Comparison of ENCODE assay signal across 11 cellular contexts in genomic region chr20:3812975-3813599, GRCh38. TPM values are rescaled to one million over a fixed set of nuclear protein-coding genes. Genes with fewer than 3 reads are reported as not detected.
A peak's percentile ranks its signal among the peaks of the same experiment; 100 is the strongest.
DNase-seq lines count a peak whose midpoint lies in the region; ATAC-seq, FAIRE-seq and TF ChIP-seq lines count a peak whose summit lies in the region.
"Had no signal": no experiment of that assay in that cellular context is flagged by ENCODE, and none has a peak within 500 bp of the region (broad histone marks: within the 10 kb centered on the region; RNA-seq: fewer than 3 reads in every experiment).

No MANE protein-coding gene starts in this region.

- H3K4me3 ChIP-seq in HepG2 (replicated peaks in 1 of 3; ENCODE audit: insufficient read depth in 1 of 3, low read depth in 2 of 3, low read length in 3 of 3) (no peak overlapping the region), right lobe of liver (no peak overlapping the region), astrocyte (ENCODE audit: insufficient read depth, low read depth, low read length) (no peak overlapping the region), neural progenitor cell (no peak overlapping the region), foreskin fibroblast (ENCODE audit: low read depth in 1 of 2, low read length in 2 of 2) (no peak overlapping the region)

- H3K27ac ChIP-seq in HepG2 (ENCODE audit: extremely low read length, insufficient read depth, low read length) (no peak overlapping the region), right lobe of liver (no peak overlapping the region), astrocyte (ENCODE audit: low read depth, low read length) (no peak overlapping the region), neural progenitor cell (no peak overlapping the region)

- in situ Hi-C loops in HepG2 (cut with HindIII; ENCODE audit: extremely low pct_ligation_motif_present, low pct_unique_long_range_greater_than_20kb): no loop called here

- peaks cover 3 to 14% of the 10 kb centered on the region in 2 experiments; a peak in 3 of 5 replicates for H3K27me3 ChIP-seq in HepG2 (ENCODE audit: control insufficient read depth in 1 of 2, insufficient read depth in 2 of 2, low read length in 2 of 2)
- no peaks in the 10 kb centered on the region for H3K27me3 ChIP-seq in right lobe of liver
- no peaks in the 10 kb centered on the region for H3K27me3 ChIP-seq in astrocyte (ENCODE audit: insufficient read depth, low read length)
- no peaks in the 10 kb centered on the region for H3K27me3 ChIP-seq in neural progenitor cell

- BruUV-seq in HepG2 (replicated peaks; lab: Mats Ljungman, UMichigan): no TSS peak

- CTCF ChIA-PET in HepG2 (lab: Yijun Ruan, JAX; ENCODE audit: low intra/inter-chr PET ratio, low total read pairs): no interaction called here

- H3K79me2 ChIP-seq in HepG2 (ENCODE audit: insufficient read depth, low read length) (no peaks in the 10 kb centered on the region), astrocyte (ENCODE audit: insufficient read depth, low read length) (no peaks in the 10 kb centered on the region), neural progenitor cell (ENCODE audit: low read depth) (no peaks in the 10 kb centered on the region)

- H3K27me3 Mint-ChIP-seq in astrocyte (ENCODE audit: low read depth, unreplicated experiment) (peaks cover 9% of the 10 kb centered on the region), neural progenitor cell (ENCODE audit: insufficient read depth, low read depth) (peaks cover 3% of the 10 kb centered on the region)

- no peak; the same call in 2 of the 3 replicates for ATAC-seq in HepG2
- no peak for ATAC-seq in right lobe of liver
- ATAC-seq in GM21526 (IDR thresholded peaks at IDR 0.05; ENCODE audit: low FRiP score, unreplicated experiment): no peak

- no peak overlapping the region for H3K9ac ChIP-seq in HepG2 (ENCODE audit: insufficient read depth, low read depth, low read length)
- H3K9ac ChIP-seq in astrocyte (ENCODE audit: low read length): no peak overlapping the region
- H3K9ac ChIP-seq in neural progenitor cell: no peak overlapping the region

- TF ChIP-seq POLR2A in HepG2 (IDR thresholded peaks at IDR 0.05; ENCODE audit: insufficient read depth in 1 of 2, low read depth in 2 of 2, low read length in 2 of 2): no peak
- TF ChIP-seq POLR2A in right lobe of liver (IDR thresholded peaks at IDR 0.05): no peak

- no peak for TF ChIP-seq EP300 in HepG2 (IDR thresholded peaks at IDR 0.05; ENCODE audit: low read depth in 2 of 2, low read length in 2 of 2)
- no peak for TF ChIP-seq EP300 in HepG2 (CRISPR knock-in tag; IDR thresholded peaks at IDR 0.05; ENCODE audit: borderline replicate concordance)

- peaks cover 1% of the 10 kb centered on the region for H3K36me3 Mint-ChIP-seq in astrocyte (ENCODE audit: low read depth, unreplicated experiment)
- H3K36me3 Mint-ChIP-seq in neural progenitor cell: no peaks in the 10 kb centered on the region

- no peak for TF ChIP-seq CTCF in HepG2 (CRISPR knock-in tag; IDR thresholded peaks at IDR 0.05)
- no peak for TF ChIP-seq CTCF in right lobe of liver (IDR thresholded peaks at IDR 0.05)
- TF ChIP-seq CTCF in astrocyte (IDR thresholded peaks at IDR 0.05; ENCODE audit: insufficient read depth, low read depth, low read length): no peak
- no peak for TF ChIP-seq CTCF in neural progenitor cell (IDR thresholded peaks at IDR 0.05)
- TF ChIP-seq CTCF in foreskin fibroblast (IDR thresholded peaks at IDR 0.05; ENCODE audit: low read depth, low read length): no peak

- H3K4me1 ChIP-seq in HepG2 (ENCODE audit: insufficient read depth, low read length) (peaks cover 51% of the 10 kb centered on the region), right lobe of liver (peaks cover 0 to 34% (median 6%) of the 10 kb centered on the region in 4 donors), astrocyte (ENCODE audit: insufficient read depth, low read length) (peaks cover 25% of the 10 kb centered on the region), neural progenitor cell (no peaks in the 10 kb centered on the region)

- no peaks in the 10 kb centered on the region for H3K36me3 ChIP-seq in HepG2 (replicated peaks in 1 of 2; ENCODE audit: control insufficient read depth in 1 of 2, insufficient read depth in 2 of 2, low read length in 2 of 2)
- H3K36me3 ChIP-seq in right lobe of liver: no peaks in the 10 kb centered on the region
- H3K36me3 ChIP-seq in astrocyte (ENCODE audit: insufficient read depth, low read length): no peaks in the 10 kb centered on the region
- H3K36me3 ChIP-seq in neural progenitor cell: no peaks in the 10 kb centered on the region

- H2AFZ ChIP-seq in HepG2 (ENCODE audit: low read length) (no peak overlapping the region), astrocyte (ENCODE audit: low read depth, low read length) (no peak overlapping the region), neural progenitor cell (replicated peaks) (no peak overlapping the region)

- H3K27ac Mint-ChIP-seq in astrocyte (ENCODE audit: unreplicated experiment): peak overlapping the region; percentile 19
- H3K27ac Mint-ChIP-seq in neural progenitor cell: peak overlapping the region; percentile 87

- H3K4me1 Mint-ChIP-seq in astrocyte (ENCODE audit: low read depth, unreplicated experiment) (peaks cover 7% of the 10 kb centered on the region), neural progenitor cell (peaks cover 31% of the 10 kb centered on the region)

- no peaks in the 10 kb centered on the region for H4K20me1 ChIP-seq in HepG2 (ENCODE audit: insufficient read depth, low read length)
- no peaks in the 10 kb centered on the region for H4K20me1 ChIP-seq in astrocyte (ENCODE audit: insufficient read depth, low read length)
- no peaks in the 10 kb centered on the region for H4K20me1 ChIP-seq in neural progenitor cell (ENCODE audit: low read depth)

- H3K9me3 ChIP-seq in HepG2 (ENCODE audit: low read length): no peaks in the 10 kb centered on the region
- H3K9me3 ChIP-seq in right lobe of liver: no peaks in the 10 kb centered on the region
- H3K9me3 ChIP-seq in astrocyte (ENCODE audit: insufficient read depth, low read depth, low read length): no peaks in the 10 kb centered on the region
- H3K9me3 ChIP-seq in neural progenitor cell (ENCODE audit: low read depth): no peaks in the 10 kb centered on the region
- H3K9me3 ChIP-seq: Caco-2 had no signal

- H3K4me2 ChIP-seq in HepG2 (ENCODE audit: low read depth, low read length) (no peak overlapping the region), astrocyte (ENCODE audit: low read length) (no peak overlapping the region), neural progenitor cell (no peak overlapping the region)

- DNase-seq in HepG2 (ENCODE audit: low spot score) (no peak), right lobe of liver (no peak), astrocyte (ENCODE audit: low read depth) (no peak), neural progenitor cell (ENCODE audit: low spot score) (no peak), cerebellar nuclear complex (lab: John Stamatoyannopoulos, UW) (no peak), NCI-H187 treated with DMSO at 0.1 percent for 48 hours (lab: John Stamatoyannopoulos, UW) (no peak), foreskin fibroblast (no peak)
- DNase-seq: Caco-2, NCI-H524 had no signal

- H3F3A ChIP-seq in neural progenitor cell (ENCODE audit: low read depth): peaks cover 2% of the 10 kb centered on the region

- POLR2A ChIA-PET in HepG2 (lab: Yijun Ruan, JAX): interaction anchor here (1.4 to 2.8 kb wide), 3 partner anchors 17 to 30 kb away, joined by 4 to 10 read pairs (median 4); partner anchors contain the start of genes CDC25B and CENPB

- WGBS in HepG2 (ENCODE audit: low lambda C conversion rate): 55% methylated on average over 4 of the region's 4 CpGs
- 78% methylated on average over 4 of the region's 4 CpGs for WGBS in right lobe of liver (ENCODE audit: insufficient coverage, low coverage, low lambda C conversion rate, missing lambda C conversion rate)

- TF ChIP-seq RAD21 in HepG2 (CRISPR knock-in tag; IDR thresholded peaks at IDR 0.05): no peak

- H3K4me3 Mint-ChIP-seq in astrocyte (ENCODE audit: unreplicated experiment) (no peak overlapping the region), neural progenitor cell (no peak overlapping the region)

- FAIRE-seq in HepG2 (lab: Jason Lieb, UNC): no peak
- FAIRE-seq in astrocyte (lab: Jason Lieb, UNC): no peak

- intact Hi-C loops in HepG2 (cut with micrococcal nuclease; ENCODE audit: unreplicated experiment) (no loop called here), right lobe of liver (cut with DNase I) (no loop called here)

- no peaks in the 10 kb centered on the region for H3K9me3 Mint-ChIP-seq in astrocyte (ENCODE audit: unreplicated experiment)
- H3K9me3 Mint-ChIP-seq in neural progenitor cell: no peaks in the 10 kb centered on the region
- H3K9me3 Mint-ChIP-seq: activated T-helper 1 cell treated with anti-CD3 and anti-CD28 coated beads, Interleukin-12 subunit alpha, Interleukin-12 subunit beta, Interleukin-2, Interleukin-4 antibody, amounts not matched to agents 30 ng/mL and 10 ng/mL and 1 ng/mL, durations not matched to agents 14 hours and 24 hours and 36 hours had no signal

RNA-seq across cellular contexts. Expression of gene AP5S1, which starts 7.3 kb away (rescaled TPM):
- total RNA-seq in HepG2 (2016; rRNA removed; fragmentation: Illumina TruSeq; extraction: Trizol) (23.2 and 23.7 TPM in 2 replicates), right lobe of liver (10 to 100 TPM in 3 of 6 experiments, 1 to 10 TPM in 3; 7.7 to 16.1 (median 9.5) TPM), astrocyte (12.6 TPM in 2 replicates), neural progenitor cell (ENCODE audit: low replicate concordance) (1.2 and 3.4 TPM in 2 replicates)
- 6.5 and 6.6 TPM in 2 replicates for total RNA-seq in HepG2 (2016; cell fraction: cytosol; rRNA removed; fragmentation: Illumina TruSeq; extraction: Trizol; ENCODE audit: low read depth)
- total RNA-seq in HepG2 (2016; cell fraction: insoluble cytoplasmic fraction; rRNA removed; fragmentation: Illumina TruSeq; extraction: Trizol): 20.8 and 26.3 TPM in 2 replicates
- 15.6 and 19.4 TPM in 2 replicates for total RNA-seq in HepG2 (2016; cell fraction: membrane; rRNA removed; fragmentation: Illumina TruSeq; extraction: Trizol)
- 14.1 and 15.3 TPM in 2 replicates for total RNA-seq in HepG2 (2016; cell fraction: nucleus; rRNA removed; fragmentation: Illumina TruSeq; extraction: Trizol)
- 7.9 and 9.1 TPM in 2 replicates for polyA plus RNA-seq in HepG2 (2011; rRNA removed)
- 6.7 and 9.3 TPM in 2 replicates for polyA plus RNA-seq in HepG2 (2011; cell fraction: cytosol; rRNA removed)
- polyA plus RNA-seq in HepG2 (2011; cell fraction: nucleus; rRNA removed): 13.1 and 17.4 TPM in 2 replicates
- 6.2 and 7.2 TPM in 2 replicates for polyA plus RNA-seq in HepG2 (2012)
- polyA plus RNA-seq in HepG2 (2016; cell fraction: cytosol; fragmentation: Illumina TruSeq; extraction: Trizol; ENCODE audit: low read depth): 6.5 and 8.5 TPM in 2 replicates
- polyA plus RNA-seq in HepG2 (2016; cell fraction: insoluble cytoplasmic fraction; fragmentation: Illumina TruSeq; extraction: Trizol; ENCODE audit: low read depth): 20.4 and 21.3 TPM in 2 replicates
- polyA plus RNA-seq in HepG2 (2016; cell fraction: membrane; fragmentation: Illumina TruSeq; extraction: Trizol; ENCODE audit: low read depth): 13.2 and 17.0 TPM in 2 replicates
- 18.0 and 19.1 TPM in 2 replicates for polyA plus RNA-seq in HepG2 (2016; cell fraction: nucleus; fragmentation: Illumina TruSeq; extraction: Trizol; ENCODE audit: insufficient read depth, low read depth)
- 15.2 and 46.1 TPM in 2 replicates for polyA minus RNA-seq in HepG2 (2011; rRNA and poly(A)+ RNA removed; ENCODE audit: low replicate concordance)
- 8.3 and 11.6 TPM in 2 replicates for polyA minus RNA-seq in HepG2 (2011; cell fraction: cytosol; rRNA and poly(A)+ RNA removed)
- polyA minus RNA-seq in HepG2 (2011; cell fraction: nucleus; rRNA and poly(A)+ RNA removed): 23.7 and 26.3 TPM in 2 replicates

RNA-seq across cellular contexts. Expression of gene CDC25B, which starts 17.0 kb away (rescaled TPM):
- 14.5 and 19.3 TPM in 2 replicates for total RNA-seq in HepG2 (2016; rRNA removed; fragmentation: Illumina TruSeq; extraction: Trizol)
- total RNA-seq in HepG2 (2016; cell fraction: cytosol; rRNA removed; fragmentation: Illumina TruSeq; extraction: Trizol; ENCODE audit: low read depth): 5.8 and 5.9 TPM in 2 replicates
- 15.3 and 18.9 TPM in 2 replicates for total RNA-seq in HepG2 (2016; cell fraction: insoluble cytoplasmic fraction; rRNA removed; fragmentation: Illumina TruSeq; extraction: Trizol)
- 18.7 and 19.9 TPM in 2 replicates for total RNA-seq in HepG2 (2016; cell fraction: membrane; rRNA removed; fragmentation: Illumina TruSeq; extraction: Trizol)
- 13.9 and 16.9 TPM in 2 replicates for total RNA-seq in HepG2 (2016; cell fraction: nucleus; rRNA removed; fragmentation: Illumina TruSeq; extraction: Trizol)
- 14.3 and 19.4 TPM in 2 replicates for polyA plus RNA-seq in HepG2 (2011; rRNA removed)
- 11.6 and 15.6 TPM in 2 replicates for polyA plus RNA-seq in HepG2 (2011; cell fraction: cytosol; rRNA removed)
- polyA plus RNA-seq in HepG2 (2011; cell fraction: nucleus; rRNA removed): 49.0 and 73.9 TPM in 2 replicates
- 26.0 and 33.6 TPM in 2 replicates for polyA plus RNA-seq in HepG2 (2012)
- polyA plus RNA-seq in HepG2 (2016; cell fraction: cytosol; fragmentation: Illumina TruSeq; extraction: Trizol; ENCODE audit: low read depth): 10.4 and 11.1 TPM in 2 replicates
- 30.9 and 41.0 TPM in 2 replicates for polyA plus RNA-seq in HepG2 (2016; cell fraction: insoluble cytoplasmic fraction; fragmentation: Illumina TruSeq; extraction: Trizol; ENCODE audit: low read depth)
- polyA plus RNA-seq in HepG2 (2016; cell fraction: membrane; fragmentation: Illumina TruSeq; extraction: Trizol; ENCODE audit: low read depth): 21.7 and 25.1 TPM in 2 replicates
- 40.4 and 46.6 TPM in 2 replicates for polyA plus RNA-seq in HepG2 (2016; cell fraction: nucleus; fragmentation: Illumina TruSeq; extraction: Trizol; ENCODE audit: insufficient read depth, low read depth)
- 22.5 and 47.0 TPM in 2 replicates for polyA minus RNA-seq in HepG2 (2011; rRNA and poly(A)+ RNA removed; ENCODE audit: low replicate concordance)
- 15.7 and 18.9 TPM in 2 replicates for polyA minus RNA-seq in HepG2 (2011; cell fraction: cytosol; rRNA and poly(A)+ RNA removed)
- polyA minus RNA-seq in HepG2 (2011; cell fraction: nucleus; rRNA and poly(A)+ RNA removed): 11.1 and 13.0 TPM in 2 replicates
- total RNA-seq in right lobe of liver: 10 to 100 TPM; 10.9 to 28.7 (median 16.5) TPM
- 8.5 and 8.8 TPM in 2 replicates for total RNA-seq in astrocyte
- 9.3 and 22.9 TPM in 2 replicates for total RNA-seq in neural progenitor cell (ENCODE audit: low replicate concordance)

RNA-seq across cellular contexts. Expression of gene CENPB, which starts 26.5 kb away (rescaled TPM):
- 42.9 and 54.5 TPM in 2 replicates for total RNA-seq in HepG2 (2016; rRNA removed; fragmentation: Illumina TruSeq; extraction: Trizol)
- total RNA-seq in HepG2 (2016; cell fraction: cytosol; rRNA removed; fragmentation: Illumina TruSeq; extraction: Trizol; ENCODE audit: low read depth): 12.7 and 12.9 TPM in 2 replicates
- total RNA-seq in HepG2 (2016; cell fraction: insoluble cytoplasmic fraction; rRNA removed; fragmentation: Illumina TruSeq; extraction: Trizol): 42.6 and 53.4 TPM in 2 replicates
- 44.1 and 47.1 TPM in 2 replicates for total RNA-seq in HepG2 (2016; cell fraction: membrane; rRNA removed; fragmentation: Illumina TruSeq; extraction: Trizol)
- 22.9 and 28.9 TPM in 2 replicates for total RNA-seq in HepG2 (2016; cell fraction: nucleus; rRNA removed; fragmentation: Illumina TruSeq; extraction: Trizol)
- 10.4 and 15.6 TPM in 2 replicates for polyA plus RNA-seq in HepG2 (2011; rRNA removed)
- 13.3 and 14.8 TPM in 2 replicates for polyA plus RNA-seq in HepG2 (2011; cell fraction: cytosol; rRNA removed)
- 19.0 and 20.4 TPM in 2 replicates for polyA plus RNA-seq in HepG2 (2011; cell fraction: nucleus; rRNA removed)
- 20.0 and 24.1 TPM in 2 replicates for polyA plus RNA-seq in HepG2 (2012)
- 11.2 and 11.4 TPM in 2 replicates for polyA plus RNA-seq in HepG2 (2016; cell fraction: cytosol; fragmentation: Illumina TruSeq; extraction: Trizol; ENCODE audit: low read depth)
- 37.8 and 42.0 TPM in 2 replicates for polyA plus RNA-seq in HepG2 (2016; cell fraction: insoluble cytoplasmic fraction; fragmentation: Illumina TruSeq; extraction: Trizol; ENCODE audit: low read depth)
- 28.4 and 33.6 TPM in 2 replicates for polyA plus RNA-seq in HepG2 (2016; cell fraction: membrane; fragmentation: Illumina TruSeq; extraction: Trizol; ENCODE audit: low read depth)
- 36.6 and 38.3 TPM in 2 replicates for polyA plus RNA-seq in HepG2 (2016; cell fraction: nucleus; fragmentation: Illumina TruSeq; extraction: Trizol; ENCODE audit: insufficient read depth, low read depth)
- 40.5 and 51.2 TPM in 2 replicates for polyA minus RNA-seq in HepG2 (2011; rRNA and poly(A)+ RNA removed; ENCODE audit: low replicate concordance)
- polyA minus RNA-seq in HepG2 (2011; cell fraction: cytosol; rRNA and poly(A)+ RNA removed): 17.9 and 18.5 TPM in 2 replicates
- 16.0 and 16.7 TPM in 2 replicates for polyA minus RNA-seq in HepG2 (2011; cell fraction: nucleus; rRNA and poly(A)+ RNA removed)
- 10 to 100 TPM; 27.8 to 43.1 (median 31.6) TPM for total RNA-seq in right lobe of liver
- total RNA-seq in astrocyte: 37.0 and 39.1 TPM in 2 replicates
- 5.0 and 28.9 TPM in 2 replicates for total RNA-seq in neural progenitor cell (ENCODE audit: low replicate concordance)

RNA-seq across cellular contexts. Expression of gene SPEF1, which starts 31.8 kb away (rescaled TPM):
- total RNA-seq in HepG2 (2016; rRNA removed; fragmentation: Illumina TruSeq; extraction: Trizol) (0.27 and 0.32 TPM in 2 replicates), right lobe of liver (not detected), astrocyte (0.45 and 1.2 TPM in 2 replicates), neural progenitor cell (ENCODE audit: low replicate concordance) (0.34 and 1.2 TPM in 2 replicates)
- not detected in 2 replicates for total RNA-seq in HepG2 (2016; cell fraction: cytosol; rRNA removed; fragmentation: Illumina TruSeq; extraction: Trizol; ENCODE audit: low read depth)
- total RNA-seq in HepG2 (2016; cell fraction: insoluble cytoplasmic fraction; rRNA removed; fragmentation: Illumina TruSeq; extraction: Trizol): 0.15 and 0.22 TPM in 2 replicates
- total RNA-seq in HepG2 (2016; cell fraction: membrane; rRNA removed; fragmentation: Illumina TruSeq; extraction: Trizol): 0.17 and 0.22 TPM in 2 replicates
- 0.40 TPM in 1 of 2 replicates, not detected in the other for total RNA-seq in HepG2 (2016; cell fraction: nucleus; rRNA removed; fragmentation: Illumina TruSeq; extraction: Trizol)
- 0.05 and 0.11 TPM in 2 replicates for polyA plus RNA-seq in HepG2 (2011; rRNA removed)
- polyA plus RNA-seq in HepG2 (2011; cell fraction: cytosol; rRNA removed): 0.08 TPM in 1 of 2 replicates, not detected in the other
- 0.45 and 0.84 TPM in 2 replicates for polyA plus RNA-seq in HepG2 (2011; cell fraction: nucleus; rRNA removed)
- 0.11 TPM in 1 of 2 replicates, not detected in the other for polyA plus RNA-seq in HepG2 (2012)
- 0.17 and 0.22 TPM in 2 replicates for polyA plus RNA-seq in HepG2 (2016; cell fraction: cytosol; fragmentation: Illumina TruSeq; extraction: Trizol; ENCODE audit: low read depth)
- polyA plus RNA-seq in HepG2 (2016; cell fraction: insoluble cytoplasmic fraction; fragmentation: Illumina TruSeq; extraction: Trizol; ENCODE audit: low read depth): 0.24 and 0.25 TPM in 2 replicates
- polyA plus RNA-seq in HepG2 (2016; cell fraction: membrane; fragmentation: Illumina TruSeq; extraction: Trizol; ENCODE audit: low read depth): 0.20 and 0.42 TPM in 2 replicates
- polyA plus RNA-seq in HepG2 (2016; cell fraction: nucleus; fragmentation: Illumina TruSeq; extraction: Trizol; ENCODE audit: insufficient read depth, low read depth): 0.29 TPM in 1 of 2 replicates, not detected in the other
- polyA minus RNA-seq in HepG2 (2011; rRNA and poly(A)+ RNA removed; ENCODE audit: low replicate concordance): 0.08 and 0.14 TPM in 2 replicates
- not detected in 2 replicates for polyA minus RNA-seq in HepG2 (2011; cell fraction: cytosol; rRNA and poly(A)+ RNA removed)
- polyA minus RNA-seq in HepG2 (2011; cell fraction: nucleus; rRNA and poly(A)+ RNA removed): 0.64 TPM in 1 of 2 replicates, not detected in the other
- total RNA-seq: activated T-helper 1 cell treated with anti-CD3 and anti-CD28 coated beads, Interleukin-12 subunit alpha, Interleukin-12 subunit beta, Interleukin-2, Interleukin-4 antibody, amounts not matched to agents 30 ng/mL and 10 ng/mL and 1 ng/mL, durations not matched to agents 14 hours and 24 hours and 36 hours; Caco-2 had no signal

RNA-seq across cellular contexts. Expression of gene MAVS, which starts 33.5 kb away (rescaled TPM):
- total RNA-seq in HepG2 (2016; rRNA removed; fragmentation: Illumina TruSeq; extraction: Trizol): 36.6 and 44.4 TPM in 2 replicates
- total RNA-seq in HepG2 (2016; cell fraction: cytosol; rRNA removed; fragmentation: Illumina TruSeq; extraction: Trizol; ENCODE audit: low read depth): 4.7 and 5.3 TPM in 2 replicates
- total RNA-seq in HepG2 (2016; cell fraction: insoluble cytoplasmic fraction; rRNA removed; fragmentation: Illumina TruSeq; extraction: Trizol): 37.6 and 37.9 TPM in 2 replicates
- total RNA-seq in HepG2 (2016; cell fraction: membrane; rRNA removed; fragmentation: Illumina TruSeq; extraction: Trizol): 17.4 and 17.9 TPM in 2 replicates
- 23.6 and 27.3 TPM in 2 replicates for total RNA-seq in HepG2 (2016; cell fraction: nucleus; rRNA removed; fragmentation: Illumina TruSeq; extraction: Trizol)
- 27.3 and 27.8 TPM in 2 replicates for polyA plus RNA-seq in HepG2 (2011; rRNA removed)
- 15.7 and 16.8 TPM in 2 replicates for polyA plus RNA-seq in HepG2 (2011; cell fraction: cytosol; rRNA removed)
- 36.4 and 42.5 TPM in 2 replicates for polyA plus RNA-seq in HepG2 (2011; cell fraction: nucleus; rRNA removed)
- 18.3 and 22.8 TPM in 2 replicates for polyA plus RNA-seq in HepG2 (2012)
- polyA plus RNA-seq in HepG2 (2016; cell fraction: cytosol; fragmentation: Illumina TruSeq; extraction: Trizol; ENCODE audit: low read depth): 2.6 TPM in 2 replicates
- 25.4 and 30.9 TPM in 2 replicates for polyA plus RNA-seq in HepG2 (2016; cell fraction: insoluble cytoplasmic fraction; fragmentation: Illumina TruSeq; extraction: Trizol; ENCODE audit: low read depth)
- 6.2 and 7.0 TPM in 2 replicates for polyA plus RNA-seq in HepG2 (2016; cell fraction: membrane; fragmentation: Illumina TruSeq; extraction: Trizol; ENCODE audit: low read depth)
- polyA plus RNA-seq in HepG2 (2016; cell fraction: nucleus; fragmentation: Illumina TruSeq; extraction: Trizol; ENCODE audit: insufficient read depth, low read depth): 35.3 and 39.8 TPM in 2 replicates
- 25.5 and 99.2 TPM in 2 replicates for polyA minus RNA-seq in HepG2 (2011; rRNA and poly(A)+ RNA removed; ENCODE audit: low replicate concordance)
- 36.0 and 39.4 TPM in 2 replicates for polyA minus RNA-seq in HepG2 (2011; cell fraction: cytosol; rRNA and poly(A)+ RNA removed)
- 27.7 and 33.1 TPM in 2 replicates for polyA minus RNA-seq in HepG2 (2011; cell fraction: nucleus; rRNA and poly(A)+ RNA removed)
- total RNA-seq in right lobe of liver: 10 to 100 TPM; 10.1 to 20.4 (median 17.0) TPM
- 38.4 and 42.1 TPM in 2 replicates for total RNA-seq in astrocyte
- 14.1 and 23.4 TPM in 2 replicates for total RNA-seq in neural progenitor cell (ENCODE audit: low replicate concordance)
